ENCODE assay signal across 26 cellular contexts in the genomic region with DNA sequence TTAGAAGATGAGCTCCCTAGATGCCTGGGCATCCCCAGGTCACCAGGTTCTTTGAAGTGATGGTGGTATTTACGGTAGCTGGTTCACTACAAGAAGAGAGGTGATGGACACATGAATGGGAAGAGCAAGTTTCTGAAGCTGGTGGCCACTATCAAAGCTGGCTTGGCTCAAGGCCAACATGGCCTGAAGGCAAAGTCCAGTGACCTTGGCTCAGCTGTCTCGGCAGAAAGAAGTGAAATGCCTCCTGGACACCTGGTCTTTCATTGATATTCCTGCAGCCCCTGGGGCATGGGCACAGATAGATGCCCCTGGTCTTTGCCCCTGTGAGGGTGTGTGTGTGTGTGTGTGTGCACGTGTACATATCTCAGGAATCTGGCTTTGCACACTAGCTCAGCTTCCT.
"Had no signal": no experiment of that assay in that cellular context is flagged by ENCODE, and none has a peak within 500 bp of the region (broad histone marks: within the 10 kb centered on the region; RNA-seq: fewer than 3 reads in every experiment).

No MANE protein-coding gene starts in this region.

- H3K27ac ChIP-seq: breast epithelium had no signal

- H3K27ac Mint-ChIP-seq: activated CD4-positive, alpha-beta memory T cell treated with anti-CD3 and anti-CD28 coated beads for 36 hours; activated CD4-positive, alpha-beta T cell treated with anti-CD3 and anti-CD28 coated beads, Interleukin-2, amount 10 ng/mL, durations not matched to agents 24 days and 14 days; activated naive CD4-positive, alpha-beta T cell treated with anti-CD3 and anti-CD28 coated beads, Interleukin-2, amount 10 ng/mL, durations not matched to agents 7 days and 5 days; activated naive CD8-positive, alpha-beta T cell treated with anti-CD3 and anti-CD28 coated beads for 36 hours; activated T-helper 17 cell treated with anti-CD3 and anti-CD28 coated beads, Interleukin-2, amount 50 U/mL, for 72 hours; T-helper 17 cell; WTC11 had no signal

- H3K36me3 Mint-ChIP-seq: activated CD4-positive, alpha-beta memory T cell treated with anti-CD3 and anti-CD28 coated beads for 36 hours; activated naive CD4-positive, alpha-beta T cell treated with anti-CD3 and anti-CD28 coated beads, Interleukin-2, amount 10 ng/mL, durations not matched to agents 7 days and 5 days; activated naive CD8-positive, alpha-beta T cell treated with anti-CD3 and anti-CD28 coated beads for 36 hours; WTC11 had no signal

- H3K27me3 ChIP-seq: breast epithelium had no signal

- H3K4me1 Mint-ChIP-seq: activated CD4-positive, alpha-beta T cell treated with anti-CD3 and anti-CD28 coated beads, Interleukin-2, amount 10 ng/mL, durations not matched to agents 24 days and 14 days; activated naive CD4-positive, alpha-beta T cell treated with anti-CD3 and anti-CD28 coated beads, Interleukin-2, amount 10 ng/mL, durations not matched to agents 7 days and 5 days; activated naive CD8-positive, alpha-beta T cell treated with anti-CD3 and anti-CD28 coated beads for 36 hours; activated T-helper 17 cell treated with anti-CD3 and anti-CD28 coated beads, Interleukin-2, amount 50 U/mL, for 72 hours; T-helper 17 cell had no signal

- H3K9me3 Mint-ChIP-seq: activated CD4-positive, alpha-beta memory T cell treated with anti-CD3 and anti-CD28 coated beads for 36 hours; activated CD4-positive, alpha-beta T cell treated with anti-CD3 and anti-CD28 coated beads, Interleukin-2, amount 10 ng/mL, durations not matched to agents 24 days and 14 days; activated naive CD4-positive, alpha-beta T cell treated with anti-CD3 and anti-CD28 coated beads, Interleukin-2, amount 10 ng/mL, durations not matched to agents 7 days and 5 days; activated naive CD8-positive, alpha-beta T cell treated with anti-CD3 and anti-CD28 coated beads for 36 hours; activated T-cell treated with anti-CD3 and anti-CD28 coated beads, Interleukin-2, amount 50 U/mL, for 4 hours; activated T-helper 17 cell treated with anti-CD3 and anti-CD28 coated beads, Interleukin-2, amount 50 U/mL, for 72 hours had no signal

- H3K27me3 Mint-ChIP-seq: activated CD4-positive, alpha-beta T cell treated with anti-CD3 and anti-CD28 coated beads, Interleukin-2, amount 10 ng/mL, durations not matched to agents 24 days and 14 days; activated naive CD4-positive, alpha-beta T cell treated with anti-CD3 and anti-CD28 coated beads, Interleukin-2, amount 10 ng/mL, durations not matched to agents 7 days and 5 days; T-helper 17 cell had no signal

- H3K4me3 Mint-ChIP-seq: activated CD4-positive, alpha-beta memory T cell treated with anti-CD3 and anti-CD28 coated beads for 36 hours; activated CD4-positive, alpha-beta T cell treated with anti-CD3 and anti-CD28 coated beads, Interleukin-2, amount 10 ng/mL, durations not matched to agents 24 days and 14 days; activated naive CD4-positive, alpha-beta T cell treated with anti-CD3 and anti-CD28 coated beads, Interleukin-2, amount 10 ng/mL, durations not matched to agents 7 days and 5 days; activated naive CD8-positive, alpha-beta T cell treated with anti-CD3 and anti-CD28 coated beads for 36 hours; activated T-cell treated with anti-CD3 and anti-CD28 coated beads, Interleukin-2, amount 50 U/mL, for 4 hours; activated T-helper 17 cell treated with anti-CD3 and anti-CD28 coated beads, Interleukin-2, amount 50 U/mL, for 72 hours; T-helper 17 cell; WTC11 had no signal

- H3K4me1 ChIP-seq: breast epithelium had no signal

- H3K36me3 ChIP-seq: breast epithelium had no signal

- ATAC-seq: activated T-cell treated with anti-CD3 and anti-CD28 coated beads, Interleukin-2, amount 50 U/mL, for 4 hours; activated T-helper 17 cell treated with anti-CD3 and anti-CD28 coated beads, Interleukin-2, amount 50 U/mL, for 72 hours; PC-3; T-helper 17 cell; WTC11 had no signal

- DNase-seq: activated CD4-positive, alpha-beta memory T cell treated with anti-CD3 and anti-CD28 coated beads for 36 hours; activated CD4-positive, alpha-beta T cell treated with anti-CD3 and anti-CD28 coated beads for 1 hour; activated CD4-positive, alpha-beta T cell treated with anti-CD3 and anti-CD28 coated beads, Interleukin-2, amount 10 ng/mL, durations not matched to agents 24 days and 14 days; activated CD8-positive, alpha-beta memory T cell treated with anti-CD3 and anti-CD28 coated beads for 24 hours; activated gamma-delta T cell; activated naive CD4-positive, alpha-beta T cell treated with anti-CD3 and anti-CD28 coated beads, Interleukin-2, amount 10 ng/mL, durations not matched to agents 7 days and 5 days; activated naive CD8-positive, alpha-beta T cell treated with anti-CD3 and anti-CD28 coated beads for 36 hours; activated T-cell treated with anti-CD3 and anti-CD28 coated beads, Interleukin-2, amount 50 U/mL, for 4 hours; aorta; caudate nucleus; Karpas-422; MM.1S; NCI-H1105; NCI-H1436; NCI-H1930; NCI-H2107; NCI-H2171 treated with DMSO at 0.1 percent for 48 hours; NCI-H226; NCI-H526 treated with DMSO at 0.1 percent for 48 hours; PC-3; SHP77 treated with DMSO at 0.1 percent for 48 hours; T-helper 17 cell; T-helper 9 cell had no signal

- H3K9me3 ChIP-seq: breast epithelium had no signal

- H3K4me3 ChIP-seq: breast epithelium had no signal
